Comparison of ENCODE assay signal across 23 cellular contexts in the genomic region with DNA sequence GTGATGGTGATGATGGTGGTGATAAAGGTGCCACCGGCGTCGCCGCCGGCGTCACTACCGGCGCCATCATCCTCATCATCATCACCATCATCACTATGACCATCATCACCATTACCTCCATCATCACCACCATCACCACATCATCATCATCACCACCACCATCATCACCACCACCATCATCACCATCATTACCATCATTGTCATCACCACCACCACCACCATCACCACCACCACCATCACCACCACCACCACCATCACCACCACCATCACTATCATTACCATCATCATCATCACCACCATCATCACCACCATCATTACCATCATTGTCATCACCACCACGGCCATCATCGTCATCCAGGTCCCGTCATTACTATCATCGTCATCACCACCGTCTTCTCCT.
DNase-seq lines count a peak whose midpoint lies in the region; ATAC-seq, FAIRE-seq and TF ChIP-seq lines count a peak whose summit lies in the region.
"Had no signal": no experiment of that assay in that cellular context is flagged by ENCODE, and none has a peak within 500 bp of the region (broad histone marks: within the 10 kb centered on the region; RNA-seq: fewer than 3 reads in every experiment).

No MANE protein-coding gene starts in this region.

- intact Hi-C loops in HepG2 (cut with micrococcal nuclease; ENCODE audit: unreplicated experiment) (loop anchor here (5.0 kb wide), 1 partner anchor 86 kb away; no protein-coding TSS in a partner anchor), right lobe of liver (cut with DNase I) (no loop called here), IMR-90 (cut with micrococcal nuclease) (no loop called here)

- H3K23ac ChIP-seq in IMR-90 (ENCODE audit: low read depth, low read length) (no peak overlapping the region), H1 (ENCODE audit: insufficient read length) (no peak overlapping the region), neuronal stem cell (ENCODE audit: low read depth, low read length, poor library complexity) (no peak overlapping the region)

- POLR2A ChIA-PET in HepG2 (lab: Yijun Ruan, JAX) = no interaction called here
- POLR2A ChIA-PET in IMR-90 (lab: Charles Lee; ENCODE audit: unreplicated experiment) = no interaction called here
- POLR2A ChIA-PET in H1 (lab: Charles Lee; ENCODE audit: partially characterized antibody) = no interaction called here

- H3K36me3 ChIP-seq in HepG2 (replicated peaks in 1 of 2; ENCODE audit: control insufficient read depth in 1 of 2, insufficient read depth in 2 of 2, low read length in 2 of 2) = no peaks in the 10 kb centered on the region
- no peaks in the 10 kb centered on the region for H3K36me3 ChIP-seq in right lobe of liver
- H3K36me3 ChIP-seq in IMR-90 (ENCODE audit: control insufficient read depth, insufficient read depth, low read length) = no peaks in the 10 kb centered on the region
- H3K36me3 ChIP-seq in H1 (ENCODE audit: control insufficient read depth in 2 of 4, insufficient read depth in 4 of 4, low read length in 3 of 4) = no peaks in the 10 kb centered on the region
- no peaks in the 10 kb centered on the region for H3K36me3 ChIP-seq in neuronal stem cell (replicated peaks in 1 of 2; ENCODE audit: control insufficient read depth in 2 of 2, insufficient read depth in 2 of 2, low read length in 2 of 2)
- H3K36me3 ChIP-seq: BE2C had no signal

- H3K14ac ChIP-seq in IMR-90 (replicated peaks; ENCODE audit: low read depth, low read length) (no peak overlapping the region), H1 (ENCODE audit: insufficient read length) (no peak overlapping the region), neuronal stem cell (ENCODE audit: low read length) (no peak overlapping the region)

- H4K20me1 ChIP-seq in HepG2 (ENCODE audit: insufficient read depth, low read length) (no peaks in the 10 kb centered on the region), IMR-90 (ENCODE audit: insufficient read depth, low read length) (no peaks in the 10 kb centered on the region), H1 (replicated peaks in 1 of 2; ENCODE audit: control insufficient read depth in 1 of 2, insufficient read depth in 2 of 2, low read length in 2 of 2) (no peaks in the 10 kb centered on the region)

- H3K4ac ChIP-seq in IMR-90 (ENCODE audit: low read depth, low read length) = no peak overlapping the region
- no peak overlapping the region for H3K4ac ChIP-seq in H1 (replicated peaks; ENCODE audit: insufficient read length, low read depth, low read length)
- no peak overlapping the region for H3K4ac ChIP-seq in neuronal stem cell (ENCODE audit: low read length)

- H3K4me2 ChIP-seq in HepG2 (ENCODE audit: low read depth, low read length) = no peak overlapping the region
- H3K4me2 ChIP-seq in IMR-90 (ENCODE audit: low read depth, low read length) = no peak overlapping the region
- no peak overlapping the region for H3K4me2 ChIP-seq in H1 (ENCODE audit: insufficient read depth in 1 of 2, low read depth in 2 of 2, low read length in 2 of 2)
- no peak overlapping the region for H3K4me2 ChIP-seq in neuronal stem cell (ENCODE audit: insufficient read depth, low read length, poor library complexity, severe bottlenecking)

- H2BK12ac ChIP-seq in H1 (ENCODE audit: low read depth, low read length) (no peak overlapping the region), neuronal stem cell (ENCODE audit: low read length) (no peak overlapping the region)

- H3K18ac ChIP-seq in IMR-90 (ENCODE audit: low read depth, low read length) (no peak overlapping the region), H1 (ENCODE audit: extremely low read depth, low read length) (no peak overlapping the region), neuronal stem cell (ENCODE audit: low read length) (no peak overlapping the region)

- TF ChIP-seq EP300 in HepG2 (IDR thresholded peaks at IDR 0.05; ENCODE audit: low read depth in 2 of 2, low read length in 2 of 2) (no peak), HepG2 (CRISPR knock-in tag; IDR thresholded peaks at IDR 0.05; ENCODE audit: borderline replicate concordance) (no peak), H1 (IDR thresholded peaks at IDR 0.05; ENCODE audit: borderline replicate concordance in 1 of 2, low read depth in 2 of 2, low read length in 2 of 2) (no peak)

- H3K56ac ChIP-seq in IMR-90 (ENCODE audit: extremely low read depth, insufficient read depth, low read length) (no peak overlapping the region), H1 (replicated peaks; ENCODE audit: insufficient read length, low read depth, low read length) (peak overlapping the region; percentile 16)

- peaks cover 5% of the 10 kb centered on the region; the same call in 1 of the 2 replicates for H3K23me2 ChIP-seq in H1 (ENCODE audit: low read depth, low read length)

- no peak overlapping the region for H2BK120ac ChIP-seq in IMR-90 (ENCODE audit: low read depth, low read length)
- no peak overlapping the region for H2BK120ac ChIP-seq in H1 (replicated peaks; ENCODE audit: low read depth, low read length)
- H2BK120ac ChIP-seq in neuronal stem cell (ENCODE audit: low read depth, low read length) = no peak overlapping the region

- TF ChIP-seq POLR2A in HepG2 (IDR thresholded peaks at IDR 0.05; ENCODE audit: insufficient read depth in 1 of 2, low read depth in 2 of 2, low read length in 2 of 2) (no peak), right lobe of liver (IDR thresholded peaks at IDR 0.05) (no peak), IMR-90 (IDR thresholded peaks at IDR 0.05; ENCODE audit: low read depth, low read length) (no peak), H1 (IDR thresholded peaks at IDR 0.05; ENCODE audit: control extremely low read depth in 1 of 2, low read depth in 2 of 2, low read length in 2 of 2) (no peak)

- H3K9ac ChIP-seq in HepG2 (ENCODE audit: insufficient read depth, low read depth, low read length) (no peak overlapping the region), IMR-90 (ENCODE audit: low read depth, low read length) (no peak overlapping the region), H1 (replicated peaks in 1 of 4; ENCODE audit: extremely low read depth in 1 of 4, low read depth in 3 of 4, low read length in 3 of 4) (no peak overlapping the region), neuronal stem cell (ENCODE audit: low read depth, low read length, poor library complexity) (peak overlapping the region; percentile 30)

- dilution Hi-C loops in IMR-90 (cut with HindIII; ENCODE audit: low sequenced_read_pairs, unreplicated experiment) = no loop called here

- BruUV-seq in HepG2 (replicated peaks; lab: Mats Ljungman, UMichigan) (no TSS peak), IMR-90 (replicated peaks; lab: Mats Ljungman, UMichigan) (no TSS peak)

- no peak overlapping the region for H2AK9ac ChIP-seq in IMR-90 (replicated peaks; ENCODE audit: low read depth, low read length, poor library complexity)

- H3K79me1 ChIP-seq in IMR-90 (ENCODE audit: low read depth in 1 of 2, low read length in 2 of 2) (0 out of 4 replicates have a peak, but pooled peaks cover 0 to 4% of the 10 kb centered on the region in 2 experiments), H1 (ENCODE audit: low read depth, low read length) (no peaks in the 10 kb centered on the region), neuronal stem cell (ENCODE audit: low read depth, low read length) (no peaks in the 10 kb centered on the region)

- in situ Hi-C loops in HepG2 (cut with HindIII; ENCODE audit: extremely low pct_ligation_motif_present, low pct_unique_long_range_greater_than_20kb) (no loop called here), IMR-90 (cut with MboI; ENCODE audit: low sequenced_read_pairs) (no loop called here)

- DNase-seq in HepG2 (ENCODE audit: low spot score) (no peak), right lobe of liver (no peak), IMR-90 (no peak), H1 (ENCODE audit: low read depth in 1 of 2, low spot score in 2 of 2) (no peak), neuronal stem cell (ENCODE audit: low spot score) (no peak), SK-N-DZ (ENCODE audit: low spot score) (no peak), OCI-M2 (lab: John Stamatoyannopoulos, UW; ENCODE audit: unreplicated experiment) (no peak)
- DNase-seq: ACHN; BE2C; C1 segment of cervical spinal cord; CD4-positive, CD25-positive, alpha-beta regulatory T cell; CD8-positive, alpha-beta memory T cell; COR-L47; DMS 273 treated with DMSO at 0.1 percent for 48 hours; DMS53; DND-41; EL; GOT3; H9 had no signal

- H3K27me3 ChIP-seq in HepG2 (ENCODE audit: control insufficient read depth in 1 of 2, insufficient read depth in 2 of 2, low read length in 2 of 2) = no peaks in the 10 kb centered on the region
- H3K27me3 ChIP-seq in right lobe of liver = no peaks in the 10 kb centered on the region
- no peaks in the 10 kb centered on the region for H3K27me3 ChIP-seq in IMR-90 (ENCODE audit: control insufficient read depth, insufficient read depth, low read length)
- H3K27me3 ChIP-seq in H1 (replicated peaks in 1 of 4; ENCODE audit: control insufficient read depth in 3 of 4, extremely low read depth in 1 of 4, insufficient read depth in 3 of 4, low read length in 3 of 4) = no peaks in the 10 kb centered on the region
- no peaks in the 10 kb centered on the region for H3K27me3 ChIP-seq in neuronal stem cell (ENCODE audit: control insufficient read depth in 3 of 3, insufficient read depth in 3 of 3, low read depth in 1 of 3, low read length in 3 of 3)
- H3K27me3 ChIP-seq: BE2C had no signal

- H2AFZ ChIP-seq in HepG2 (ENCODE audit: low read length) (no peak overlapping the region), IMR-90 (replicated peaks; ENCODE audit: low read length, poor library complexity) (no peak overlapping the region), H1 (ENCODE audit: low read length) (no peak overlapping the region), neuronal stem cell (ENCODE audit: low read length) (no peak overlapping the region)

- H3K4me1 ChIP-seq in HepG2 (ENCODE audit: insufficient read depth, low read length) = peaks cover 33% of the 10 kb centered on the region
- peaks cover 0 to 13% (median 6%) of the 10 kb centered on the region in 4 donors for H3K4me1 ChIP-seq in right lobe of liver
- peaks cover 23% of the 10 kb centered on the region for H3K4me1 ChIP-seq in IMR-90 (ENCODE audit: control insufficient read depth, insufficient read depth, low read length)
- H3K4me1 ChIP-seq in H1 (replicated peaks in 1 of 4; ENCODE audit: control insufficient read depth in 3 of 4, insufficient read depth in 4 of 4, low read length in 3 of 4) = no peaks in the 10 kb centered on the region; a peak in 2 of 7 replicates
- peaks cover 3 to 8% of the 10 kb centered on the region in 2 donors for H3K4me1 ChIP-seq in neuronal stem cell (ENCODE audit: control insufficient read depth in 2 of 2, insufficient read depth in 1 of 2, low read depth in 1 of 2, low read length in 2 of 2)
- H3K4me1 ChIP-seq: BE2C had no signal

- H2AK5ac ChIP-seq in IMR-90 (ENCODE audit: low read depth, low read length) (peak overlapping the region; percentile 59; the same call in 1 of the 2 replicates), H1 (ENCODE audit: low read depth, low read length) (no peak overlapping the region), neuronal stem cell (ENCODE audit: low read depth, low read length) (no peak overlapping the region)

- 33% methylated on average over 7 of the region's 13 CpGs for WGBS in HepG2 (ENCODE audit: low lambda C conversion rate)
- 71% methylated on average over 3 of the region's 13 CpGs for WGBS in right lobe of liver (ENCODE audit: insufficient coverage, low coverage, low lambda C conversion rate, missing lambda C conversion rate)
- WGBS in IMR-90 (ENCODE audit: extremely low coverage in 2 of 2, insufficient read length in 1 of 2), 2 experiments = no CpG with 5 or more reads among the region's 13 CpGs
- no CpG with 5 or more reads among the region's 13 CpGs for WGBS in H1 (ENCODE audit: extremely low coverage in 1 of 2, insufficient coverage in 1 of 2, insufficient read length in 1 of 2, insufficient replicate concordance in 2 of 2, low coverage in 1 of 2, low lambda C conversion rate in 2 of 2, missing lambda C conversion rate in 1 of 2), 2 experiments
- WGBS in neuronal stem cell (ENCODE audit: extremely low coverage in 2 of 2, insufficient read length in 2 of 2, insufficient replicate concordance in 1 of 2), 2 donors = no CpG with 5 or more reads among the region's 13 CpGs

- H4K5ac ChIP-seq in IMR-90 (ENCODE audit: low read depth, low read length) = no peak overlapping the region
- no peak overlapping the region for H4K5ac ChIP-seq in H1 (ENCODE audit: insufficient read length, low read depth, low read length)

- FAIRE-seq in HepG2 (lab: Jason Lieb, UNC) = no peak
- no peak for FAIRE-seq in H1 (lab: Jason Lieb, UNC)
- FAIRE-seq: A204.1, GM12878 had no signal

- no peak overlapping the region for H2BK20ac ChIP-seq in IMR-90 (ENCODE audit: low read depth, low read length)
- H2BK20ac ChIP-seq in H1 (ENCODE audit: low read length) = no peak overlapping the region

- H2BK15ac ChIP-seq in IMR-90 (ENCODE audit: low read depth, low read length) = no peak overlapping the region
- H2BK15ac ChIP-seq in H1 (ENCODE audit: low read length) = no peak overlapping the region
- no peak overlapping the region for H2BK15ac ChIP-seq in neuronal stem cell (ENCODE audit: low read length)

- H2BK5ac ChIP-seq in IMR-90 (ENCODE audit: low read depth, low read length, poor library complexity, severe bottlenecking) = no peak overlapping the region
- no peak overlapping the region for H2BK5ac ChIP-seq in H1 (ENCODE audit: low read depth, low read length)
- H2BK5ac ChIP-seq in neuronal stem cell (ENCODE audit: low read length) = no peak overlapping the region

- H4K91ac ChIP-seq in IMR-90 (ENCODE audit: insufficient read depth, low read depth, low read length) (no peak overlapping the region), H1 (replicated peaks; ENCODE audit: insufficient read length, low read length) (no peak overlapping the region), neuronal stem cell (ENCODE audit: low read depth, low read length, poor library complexity) (no peak overlapping the region)

- H3K79me2 ChIP-seq in HepG2 (ENCODE audit: insufficient read depth, low read length) = no peaks in the 10 kb centered on the region
- no peaks in the 10 kb centered on the region for H3K79me2 ChIP-seq in H1 (ENCODE audit: control insufficient read depth in 1 of 2, insufficient read depth in 2 of 2, low read length in 2 of 2)

- H3K4me3 ChIP-seq in HepG2 (replicated peaks in 1 of 3; ENCODE audit: insufficient read depth in 1 of 3, low read depth in 2 of 3, low read length in 3 of 3) (no peak overlapping the region), right lobe of liver (no peak overlapping the region), IMR-90 (ENCODE audit: insufficient read depth, low read depth, low read length) (no peak overlapping the region), H1 (ENCODE audit: extremely low read depth in 1 of 4, insufficient read depth in 2 of 4, low read depth in 3 of 4, low read length in 4 of 4) (no peak overlapping the region), neuronal stem cell (ENCODE audit: low read length in 2 of 2) (no peak overlapping the region)
- H3K4me3 ChIP-seq: GM12878 had no signal

- CTCF ChIA-PET in HepG2 (lab: Yijun Ruan, JAX; ENCODE audit: low intra/inter-chr PET ratio, low total read pairs) (no interaction called here), IMR-90 (lab: Yijun Ruan, JAX) (no interaction called here), H1 (lab: Charles Lee; ENCODE audit: partially characterized antibody) (no interaction called here)

- H4K8ac ChIP-seq in IMR-90 (ENCODE audit: low read depth in 2 of 2, low read length in 2 of 2) = no peak overlapping the region
- no peak overlapping the region for H4K8ac ChIP-seq in H1 (ENCODE audit: extremely low read depth, insufficient read depth, low read length)
- H4K8ac ChIP-seq in neuronal stem cell (ENCODE audit: low read depth, low read length) = no peak overlapping the region

- TF ChIP-seq RAD21 in HepG2 (CRISPR knock-in tag; IDR thresholded peaks at IDR 0.05) (no peak), IMR-90 (IDR thresholded peaks at IDR 0.05; ENCODE audit: low read length) (no peak), H1 (IDR thresholded peaks at IDR 0.05 in 1 of 2, conservative IDR thresholded peaks at IDR 0.05 in 1 of 2; ENCODE audit: low read depth in 2 of 2, low read length in 2 of 2) (no peak)

- H3K9me1 ChIP-seq in IMR-90 (ENCODE audit: insufficient read depth, low read length) = 0 out of 2 replicates have a peak, but pooled peaks cover 3% of the 10 kb centered on the region

- no peak overlapping the region for H3K27ac ChIP-seq in HepG2 (ENCODE audit: extremely low read length, insufficient read depth, low read length)
- H3K27ac ChIP-seq in right lobe of liver = no peak overlapping the region
- H3K27ac ChIP-seq in IMR-90 (ENCODE audit: insufficient read depth, low read length) = no peak overlapping the region
- no peak overlapping the region for H3K27ac ChIP-seq in H1 (ENCODE audit: low read depth, low read length)
- H3K27ac ChIP-seq in neuronal stem cell (replicated peaks; ENCODE audit: low read length) = no peak overlapping the region
- H3K27ac ChIP-seq: HL-60 had no signal

- TF ChIP-seq CTCF in HepG2 (CRISPR knock-in tag; IDR thresholded peaks at IDR 0.05) (no peak), right lobe of liver (IDR thresholded peaks at IDR 0.05) (no peak), IMR-90 (conservative IDR thresholded peaks at IDR 0.05; ENCODE audit: low read depth, low read length) (no peak), H1 (IDR thresholded peaks at IDR 0.05; ENCODE audit: control extremely low read depth in 1 of 3, insufficient read depth in 1 of 3, low read depth in 1 of 3, low read length in 3 of 3) (no peak)

- H3K9me3 ChIP-seq in HepG2 (ENCODE audit: low read length) (peaks cover 7% of the 10 kb centered on the region), right lobe of liver (no peaks in the 10 kb centered on the region), IMR-90 (ENCODE audit: control insufficient read depth, insufficient read depth, low read length) (peaks cover 5% of the 10 kb centered on the region), H1 (ENCODE audit: insufficient read depth in 2 of 2, low read depth in 1 of 2, low read length in 1 of 2) (no peaks in the 10 kb centered on the region), neuronal stem cell (replicated peaks in 1 of 2; ENCODE audit: control insufficient read depth in 2 of 2, insufficient read depth in 1 of 2, low read depth in 1 of 2, low read length in 2 of 2) (no peaks in the 10 kb centered on the region)
- H3K9me3 ChIP-seq: BE2C had no signal

- ATAC-seq in HepG2 (no peak), right lobe of liver (no peak), IMR-90 (ENCODE audit: low read depth) (no peak), HG03432 (IDR thresholded peaks at IDR 0.05; ENCODE audit: unreplicated experiment) (no peak)
- ATAC-seq: GM12878 had no signal
